ENCODE assay signal across 1 cellular context in the genomic region with DNA sequence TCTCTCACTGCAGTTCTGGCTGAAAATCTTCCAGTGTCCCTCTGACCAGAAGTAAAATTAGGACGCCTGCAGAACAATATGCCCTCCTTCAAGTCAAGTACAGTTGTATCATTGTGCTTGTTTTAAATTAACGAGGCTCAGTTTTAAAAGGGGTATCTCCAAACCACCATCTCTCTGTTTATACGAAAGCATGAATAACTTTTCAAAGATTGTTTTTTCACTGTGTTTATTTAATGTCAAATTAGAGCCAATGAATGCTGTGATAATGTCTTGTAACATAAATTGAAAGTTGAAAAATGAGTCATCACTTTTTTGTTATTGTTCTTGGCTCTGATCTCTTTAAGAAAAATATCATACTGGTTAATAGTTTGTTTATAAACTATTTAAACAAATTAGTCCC.
A peak's percentile ranks its signal among the peaks of the same experiment; 100 is the strongest.
TF ChIP-seq lines count a peak whose summit lies in the region.

No MANE protein-coding gene starts in this region.

TF ChIP-seq in SK-N-SH, 30 proteins besides CTCF, POLR2A, EP300 and RAD21 (continued from another document):
- TF ChIP-seq, protein P1, sequence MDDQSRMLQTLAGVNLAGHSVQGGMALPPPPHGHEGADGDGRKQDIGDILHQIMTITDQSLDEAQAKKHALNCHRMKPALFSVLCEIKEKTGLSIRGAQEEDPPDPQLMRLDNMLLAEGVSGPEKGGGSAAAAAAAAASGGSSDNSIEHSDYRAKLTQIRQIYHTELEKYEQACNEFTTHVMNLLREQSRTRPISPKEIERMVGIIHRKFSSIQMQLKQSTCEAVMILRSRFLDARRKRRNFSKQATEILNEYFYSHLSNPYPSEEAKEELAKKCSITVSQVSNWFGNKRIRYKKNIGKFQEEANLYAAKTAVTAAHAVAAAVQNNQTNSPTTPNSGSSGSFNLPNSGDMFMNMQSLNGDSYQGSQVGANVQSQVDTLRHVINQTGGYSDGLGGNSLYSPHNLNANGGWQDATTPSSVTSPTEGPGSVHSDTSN (IDR thresholded peaks at IDR 0.05), result no peak
- peak; percentile 31; the same call in 1 of the 2 replicates for TF ChIP-seq NFIC (IDR thresholded peaks at IDR 0.05; ENCODE audit: borderline replicate concordance)
